Comparison of ENCODE assay signal across 20 cellular contexts in genomic region chr11:111406091-111406490, GRCh38. TPM values are rescaled to one million over a fixed set of nuclear protein-coding genes. Genes with fewer than 3 reads are reported as not detected.
"Had no signal": no experiment of that assay in that cellular context is flagged by ENCODE, and none has a peak within 500 bp of the region (broad histone marks: within the 10 kb centered on the region; RNA-seq: fewer than 3 reads in every experiment).

No MANE protein-coding gene starts in this region.

- DNase-seq: effector memory CD4-positive, alpha-beta T cell; heart right ventricle; hypothalamus; mucosa of descending colon; natural killer cell; posterior cingulate gyrus; sigmoid colon; stimulated activated CD4-positive, alpha-beta T cell treated with anti-CD3 and anti-CD28 coated beads, Interleukin-2, amount 100 ng/mL, for 24 hours; stimulated activated CD4-positive, alpha-beta T cell treated with anti-CD3 and anti-CD28 coated beads, Interleukin-4, amount 100 ng/mL, for 4 hours; stimulated activated naive CD4-positive, alpha-beta T cell treated with Interleukin-2 at 50 U/mL for 16 hours; uterus had no signal

- H3K9me3 ChIP-seq: heart right ventricle, mucosa of descending colon, right atrium auricular region, sigmoid colon, uterus had no signal

- H3K4me3 ChIP-seq: heart right ventricle, mucosa of descending colon, right atrium auricular region, sigmoid colon, skin epidermis, uterus had no signal

- ATAC-seq: esophagus mucosa, heart right ventricle, left lobe of liver, mucosa of descending colon, natural killer cell had no signal

- H3K36me3 ChIP-seq: heart right ventricle, right atrium auricular region, sigmoid colon, uterus had no signal

- H3K27ac ChIP-seq: heart right ventricle, right atrium auricular region, sigmoid colon, skin epidermis, uterus had no signal

- H3K27me3 ChIP-seq: right atrium auricular region, sigmoid colon, uterus had no signal

- H3K4me1 ChIP-seq: heart right ventricle, right atrium auricular region, sigmoid colon, uterus had no signal

RNA-seq across cellular contexts. Expression of gene POU2AF1, which starts 27.0 kb away (rescaled TPM):
- total RNA-seq: frontal cortex, myocyte, neural crest cell, osteocyte, pulmonary artery endothelial cell had no signal
